In genomic region chr19:19388568-19389555, GRCh38 we compare ENCODE assay signal across 10 cellular contexts. TPM values are rescaled to one million over a fixed set of nuclear protein-coding genes. Genes with fewer than 3 reads are reported as not detected.
DNase-seq lines count a peak whose midpoint lies in the region; ATAC-seq and TF ChIP-seq lines count a peak whose summit lies in the region.
"Had no signal": no experiment of that assay in that cellular context is flagged by ENCODE, and none has a peak within 500 bp of the region (broad histone marks: within the 10 kb centered on the region; RNA-seq: fewer than 3 reads in every experiment).

No MANE protein-coding gene starts in this region.

- H3K4me3 ChIP-seq in BLaER1 (peak overlapping the region; percentile 39; the same call in 1 of the 2 replicates), Loucy (ENCODE audit: low read length, poor library complexity, severe bottlenecking) (peak overlapping the region; percentile 100), choroid plexus epithelial cell (ENCODE audit: low read depth, low read length) (no peak overlapping the region)
- H3K4me3 ChIP-seq: sigmoid colon had no signal

- H3K9me3 Mint-ChIP-seq in natural killer cell = no peaks in the 10 kb centered on the region

- H3K79me2 ChIP-seq in Loucy (ENCODE audit: insufficient read depth, low read length) = peaks cover 90% of the 10 kb centered on the region

- H3K27me3 ChIP-seq in BLaER1 = no peaks in the 10 kb centered on the region
- no peaks in the 10 kb centered on the region for H3K27me3 ChIP-seq in Loucy (ENCODE audit: insufficient read depth, low read length, poor library complexity, severe bottlenecking)
- H3K27me3 ChIP-seq: sigmoid colon had no signal

- no peaks in the 10 kb centered on the region for H3K9me3 ChIP-seq in BLaER1
- no peaks in the 10 kb centered on the region for H3K9me3 ChIP-seq in Loucy (ENCODE audit: insufficient read depth, low read depth, low read length)
- H3K9me3 ChIP-seq: sigmoid colon had no signal

- no peaks in the 10 kb centered on the region for H3F3A ChIP-seq in Loucy (ENCODE audit: low read depth)

- H3K4me3 Mint-ChIP-seq in natural killer cell = peak overlapping the region; percentile 99

- H3K9me2 ChIP-seq in Loucy (replicated peaks; ENCODE audit: low read depth, low read length) = no peaks in the 10 kb centered on the region

- 0 out of 2 replicates have a peak, but pooled peaks cover 3% of the 10 kb centered on the region for H3K36me3 ChIP-seq in BLaER1
- no peaks in the 10 kb centered on the region for H3K36me3 ChIP-seq in Loucy (ENCODE audit: insufficient read depth, low read length)
- H3K36me3 ChIP-seq: sigmoid colon had no signal

- peak; percentile 20 for DNase-seq in choroid plexus epithelial cell (ENCODE audit: low read depth)
- DNase-seq in natural killer cell = no peak
- no peak for DNase-seq in NCI-H187 treated with DMSO at 0.1 percent for 48 hours (lab: John Stamatoyannopoulos, UW)
- no peak for DNase-seq in COLO668 (lab: John Stamatoyannopoulos, UW; ENCODE audit: unreplicated experiment)
- no peak for DNase-seq in cortex of kidney (lab: John Stamatoyannopoulos, UW)
- DNase-seq: NCI-H446 treated with DMSO at 0.1 percent for 48 hours, sigmoid colon had no signal

- no peaks in the 10 kb centered on the region for H3K36me3 Mint-ChIP-seq in natural killer cell

- H3K27me3 Mint-ChIP-seq in natural killer cell (ENCODE audit: low read depth in 2 of 2) = no peaks in the 10 kb centered on the region

- H3K27ac ChIP-seq in BLaER1 = peak overlapping the region; percentile 96
- H3K27ac ChIP-seq: sigmoid colon had no signal

- H3K4me2 ChIP-seq in BLaER1 (peak overlapping the region; percentile 94), Loucy (ENCODE audit: low read depth, low read length, poor library complexity, severe bottlenecking) (peak overlapping the region; percentile 97)

- intact Hi-C loops in natural killer cell (cut with micrococcal nuclease) = loop anchor here (5.0 kb wide), 1 partner anchor 33 kb away; no protein-coding TSS in a partner anchor

- peaks cover 57 to 58% of the 10 kb centered on the region in 2 donors for H3K4me1 Mint-ChIP-seq in natural killer cell

- H2AFZ ChIP-seq in Loucy (ENCODE audit: low read length) = no peak overlapping the region

- H4K20me1 ChIP-seq in BLaER1 (peaks cover 11% of the 10 kb centered on the region; the same call in 1 of the 2 replicates), Loucy (ENCODE audit: insufficient read depth, low read length, poor library complexity, severe bottlenecking) (peaks cover 48% of the 10 kb centered on the region)

- TF ChIP-seq CTCF in Loucy (conservative IDR thresholded peaks at IDR 0.05; ENCODE audit: low read length) (no peak), choroid plexus epithelial cell (conservative IDR thresholded peaks at IDR 0.05; ENCODE audit: low read depth, low read length) (no peak), natural killer cell (IDR thresholded peaks at IDR 0.05) (no peak)

- peaks cover 86% of the 10 kb centered on the region for H3K4me1 ChIP-seq in BLaER1
- peaks cover 54% of the 10 kb centered on the region for H3K4me1 ChIP-seq in Loucy (ENCODE audit: insufficient read depth, low read length, poor library complexity, severe bottlenecking)

- H3K9ac ChIP-seq in BLaER1 (peak overlapping the region; percentile 55), Loucy (ENCODE audit: low read depth, low read length, poor library complexity, severe bottlenecking) (peak overlapping the region; percentile 99)

- no peak for ATAC-seq in natural killer cell
- ATAC-seq in GM21447 (IDR thresholded peaks at IDR 0.05; ENCODE audit: unreplicated experiment) = no peak

- H3K27ac Mint-ChIP-seq in natural killer cell = peak overlapping the region; percentile 98 to 100

RNA-seq across cellular contexts. Expression of gene GATAD2A, which starts 16.6 kb away (rescaled TPM):
- total RNA-seq in natural killer cell = 100 to 1,000 TPM; 209 to 232 (median 230) TPM
